ENCODE assay signal across 18 cellular contexts in genomic region chr3:1798711-1799410, GRCh38.
A peak's percentile ranks its signal among the peaks of the same experiment; 100 is the strongest.
DNase-seq lines count a peak whose midpoint lies in the region; ATAC-seq, FAIRE-seq and TF ChIP-seq lines count a peak whose summit lies in the region.
"Had no signal": no experiment of that assay in that cellular context is flagged by ENCODE, and none has a peak within 500 bp of the region (broad histone marks: within the 10 kb centered on the region; RNA-seq: fewer than 3 reads in every experiment).

No MANE protein-coding gene starts in this region.

- no peaks in the 10 kb centered on the region for H3K9me3 ChIP-seq in effector memory CD4-positive, alpha-beta T cell (ENCODE audit: control insufficient read depth, low read length)
- H3K9me3 ChIP-seq in kidney (ENCODE audit: control insufficient read depth in 1 of 2, low read length in 2 of 2): peaks cover 0 to 8% of the 10 kb centered on the region in 2 donors
- H3K9me3 ChIP-seq: BE2C had no signal

- intact Hi-C loops in kidney (cut with DNase I): no loop called here

- TF ChIP-seq CTCF in GM13977 (IDR thresholded peaks at IDR 0.05; ENCODE audit: extremely low read depth, insufficient read depth, missing control alignments): no peak
- TF ChIP-seq CTCF in kidney (IDR thresholded peaks at IDR 0.05; ENCODE audit: borderline replicate concordance, extremely low read depth, insufficient read depth): no peak

- H3K4me1 ChIP-seq in effector memory CD4-positive, alpha-beta T cell (ENCODE audit: control insufficient read depth, insufficient read depth, low read length, poor library complexity, severe bottlenecking): no peaks in the 10 kb centered on the region
- H3K4me1 ChIP-seq in kidney (ENCODE audit: control insufficient read depth in 1 of 2, insufficient read depth in 1 of 2, low read depth in 1 of 2, low read length in 2 of 2): no peaks in the 10 kb centered on the region
- H3K4me1 ChIP-seq: BE2C had no signal

- DNase-seq in DMS79 (lab: John Stamatoyannopoulos, UW): peak; percentile 12
- peak; percentile 3 for DNase-seq in HK-2 (ENCODE audit: unreplicated experiment)
- peak; percentile 17 for DNase-seq in NCI-H510A (lab: John Stamatoyannopoulos, UW)
- DNase-seq in kidney tubule cell (ENCODE audit: low spot score): peak; percentile 80
- DNase-seq in GM13977 (ENCODE audit: low spot score): no peak
- DNase-seq in effector memory CD4-positive, alpha-beta T cell: no peak
- no peak for DNase-seq in kidney
- DNase-seq: BE2C; Karpas-422; MV-4-11; NCI-H1105 treated with DMSO at 0.1 percent for 48 hours; NCI-H2081 treated with DMSO at 0.1 percent for 48 hours; NCI-H2227 treated with DMSO at 0.1 percent for 48 hours; NK-92 treated with Interleukin-12 subunit alpha and Interleukin-12 subunit beta, amount 100 ng/mL, for 24 hours had no signal

- H3K9ac ChIP-seq in kidney (ENCODE audit: low read length in 2 of 2): no peak overlapping the region

- no peak for ATAC-seq in HG03354 (IDR thresholded peaks at IDR 0.05; ENCODE audit: poor library complexity, severe bottlenecking, unreplicated experiment)
- ATAC-seq: Panc1, SK-N-SH treated with all-trans-retinoic acid at 6 μM for 48 hours had no signal

- no peak overlapping the region for H3K27ac ChIP-seq in effector memory CD4-positive, alpha-beta T cell (ENCODE audit: insufficient read depth, low read length, poor library complexity, severe bottlenecking)
- no peak overlapping the region for H3K27ac ChIP-seq in kidney (ENCODE audit: low read depth in 2 of 2, low read length in 2 of 2)

- no peaks in the 10 kb centered on the region for H3K36me3 ChIP-seq in effector memory CD4-positive, alpha-beta T cell (ENCODE audit: control insufficient read depth, insufficient read depth, low read length)
- no peaks in the 10 kb centered on the region for H3K36me3 ChIP-seq in kidney (ENCODE audit: control insufficient read depth in 1 of 2, insufficient read depth in 2 of 2, low read length in 2 of 2)
- H3K36me3 ChIP-seq: BE2C had no signal

- H3K27me3 ChIP-seq in effector memory CD4-positive, alpha-beta T cell (replicated peaks; ENCODE audit: control insufficient read depth, insufficient read depth, low read length, poor library complexity, severe bottlenecking): no peaks in the 10 kb centered on the region
- H3K27me3 ChIP-seq: BE2C had no signal

- no peak for FAIRE-seq in kidney (lab: Jason Lieb, UNC)
- FAIRE-seq: GM12891 had no signal

- H3K4me3 ChIP-seq in effector memory CD4-positive, alpha-beta T cell (ENCODE audit: insufficient read depth, low read depth, low read length, poor library complexity, severe bottlenecking): no peak overlapping the region
- no peak overlapping the region for H3K4me3 ChIP-seq in kidney (ENCODE audit: low read length in 2 of 2)

- in situ Hi-C loops in GM13977 (cut with MboI; ENCODE audit: low pct_unique_long_range_greater_than_20kb, low sequenced_read_pairs, unreplicated experiment): no loop called here

Comparison
In these comparisons a context has a peak if more than half of its experiments do, and no peak if none do; other contexts are left out.
1. DNase-seq: peak in DMS79 (single experiment), HK-2 (single experiment), NCI-H510A (single experiment) and kidney tubule cell (single experiment); none in GM13977 (single experiment), effector memory CD4-positive, alpha-beta T cell (0 of 3) and kidney (single experiment).